ENCODE assay signal across 9 cellular contexts in the genomic region with DNA sequence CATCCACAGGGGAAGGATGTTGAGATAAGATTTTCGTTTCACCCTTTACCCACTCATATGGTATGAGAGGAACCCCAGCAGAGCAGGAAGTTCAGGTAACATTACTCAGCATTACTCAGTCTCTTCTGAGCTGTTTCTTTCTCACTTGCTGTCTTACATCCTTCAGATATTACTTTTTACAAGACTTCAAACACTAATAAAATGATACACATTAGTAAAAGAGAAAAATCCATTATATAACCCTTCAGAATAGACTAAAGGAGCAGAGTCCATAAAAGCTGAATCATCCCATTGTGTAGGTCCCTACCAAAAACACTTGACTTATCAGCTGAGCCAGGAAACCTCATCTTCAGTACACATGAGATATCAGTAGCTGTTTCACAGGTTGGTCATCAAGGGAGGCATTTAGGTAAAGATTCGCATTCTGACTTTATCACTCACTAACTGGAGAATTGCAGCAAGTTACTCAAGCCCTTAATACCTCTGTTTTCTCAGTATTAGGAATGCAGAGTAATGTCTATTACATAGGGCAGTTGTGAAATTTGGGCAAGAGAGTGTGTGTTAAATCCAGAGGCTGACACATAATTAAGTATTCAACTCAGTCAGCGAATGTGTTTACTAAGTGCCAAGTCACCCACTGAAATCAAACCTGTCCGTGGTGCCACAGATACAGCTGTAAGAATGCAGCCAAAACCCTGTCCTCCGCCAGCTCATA. TPM values are rescaled to one million over a fixed set of nuclear protein-coding genes. Genes with fewer than 3 reads are reported as not detected.
DNase-seq lines count a peak whose midpoint lies in the region; ATAC-seq, FAIRE-seq and TF ChIP-seq lines count a peak whose summit lies in the region.
"Had no signal": no experiment of that assay in that cellular context is flagged by ENCODE, and none has a peak within 500 bp of the region (broad histone marks: within the 10 kb centered on the region; RNA-seq: fewer than 3 reads in every experiment).

No MANE protein-coding gene starts in this region.

- DNase-seq in CD4-positive, alpha-beta T cell = no peak
- peak; percentile 67 for DNase-seq in M059J (ENCODE audit: low read depth)
- DNase-seq in H1 (ENCODE audit: low read depth in 1 of 2, low spot score in 2 of 2) = no peak
- DNase-seq in effector CD8-positive, alpha-beta T cell (lab: John Stamatoyannopoulos, UW) = no peak
- DNase-seq in ovary = no peak
- no peak for DNase-seq in midbrain (lab: John Stamatoyannopoulos, UW)
- no peak for DNase-seq in BE2C

- H3K27me3 Mint-ChIP-seq in CD4-positive, alpha-beta T cell = no peaks in the 10 kb centered on the region
- H3K27me3 Mint-ChIP-seq: brain had no signal

- H2AFZ ChIP-seq in H1 (ENCODE audit: low read length) = no peak overlapping the region

- H3K9me3 Mint-ChIP-seq in CD4-positive, alpha-beta T cell = no peaks in the 10 kb centered on the region

- TF ChIP-seq EP300 in H1 (IDR thresholded peaks at IDR 0.05; ENCODE audit: borderline replicate concordance in 1 of 2, low read depth in 2 of 2, low read length in 2 of 2) = no peak
- TF ChIP-seq EP300 in ovary (IDR thresholded peaks at IDR 0.05) = no peak

- no peaks in the 10 kb centered on the region; a peak in 1 of 8 replicates for H3K36me3 ChIP-seq in H1 (ENCODE audit: control insufficient read depth in 2 of 4, insufficient read depth in 4 of 4, low read length in 3 of 4)
- H3K36me3 ChIP-seq in ovary = no peaks in the 10 kb centered on the region
- H3K36me3 ChIP-seq in BE2C = no peaks in the 10 kb centered on the region

- H3K23ac ChIP-seq in H1 (ENCODE audit: insufficient read length) = no peak overlapping the region

- no peak overlapping the region for H3K18ac ChIP-seq in H1 (ENCODE audit: extremely low read depth, low read length)

- 91% methylated on average over 5 of the region's 5 CpGs; no CpG with 5 or more reads in 1 of the 2 experiments for WGBS in H1 (ENCODE audit: extremely low coverage in 1 of 2, insufficient coverage in 1 of 2, insufficient read length in 1 of 2, insufficient replicate concordance in 2 of 2, low coverage in 1 of 2, low lambda C conversion rate in 2 of 2, missing lambda C conversion rate in 1 of 2), 2 experiments
- WGBS in ovary, 3 donors = 88 to 89% (median 89%) methylated on average over 5 of the region's 5 CpGs

- no peak overlapping the region for H4K5ac ChIP-seq in H1 (ENCODE audit: insufficient read length, low read depth, low read length)

- no peak overlapping the region for H3K9ac ChIP-seq in H1 (replicated peaks in 1 of 4; ENCODE audit: extremely low read depth in 1 of 4, low read depth in 3 of 4, low read length in 3 of 4)

- no peak overlapping the region for H2BK12ac ChIP-seq in H1 (ENCODE audit: low read depth, low read length)

- POLR2A ChIA-PET in CD4-positive, alpha-beta T cell (lab: Charles Lee) = interaction anchor here (0.6 to 1.5 kb wide), 4 partner anchors 10 to 45 kb away, joined by 3 to 4 read pairs (median 4); partner anchors contain the start of gene KLF6
- POLR2A ChIA-PET in H1 (lab: Charles Lee; ENCODE audit: partially characterized antibody) = interaction anchor here (1.3 kb wide), 1 partner anchor 43 kb away, joined by 3 read pairs; no protein-coding TSS in a partner anchor

- CTCF ChIA-PET in CD4-positive, alpha-beta T cell (lab: Charles Lee) = interaction anchor here (0.9 to 1.6 kb wide), 3 partner anchors 15 to 65 kb away, joined by 3 to 4 read pairs (median 3); partner anchors contain the start of gene KLF6
- CTCF ChIA-PET in H1 (lab: Charles Lee; ENCODE audit: partially characterized antibody) = interaction anchor here (0.8 to 1.1 kb wide), 2 partner anchors 15 to 45 kb away, joined by 3 read pairs; partner anchors contain the start of gene KLF6

- no peaks in the 10 kb centered on the region for H3K79me1 ChIP-seq in H1 (ENCODE audit: low read depth, low read length)

- H2BK20ac ChIP-seq in H1 (ENCODE audit: low read length) = no peak overlapping the region

- H3K4me2 ChIP-seq in H1 (ENCODE audit: insufficient read depth in 1 of 2, low read depth in 2 of 2, low read length in 2 of 2) = no peak overlapping the region

- H2AK5ac ChIP-seq in H1 (ENCODE audit: low read depth, low read length) = no peak overlapping the region

- H3K27me3 ChIP-seq in CD4-positive, alpha-beta T cell (ENCODE audit: control insufficient read depth, insufficient read depth, low read length) = no peaks in the 10 kb centered on the region
- H3K27me3 ChIP-seq in H1 (replicated peaks in 1 of 4; ENCODE audit: control insufficient read depth in 3 of 4, extremely low read depth in 1 of 4, insufficient read depth in 3 of 4, low read length in 3 of 4) (no peaks in the 10 kb centered on the region), ovary (no peaks in the 10 kb centered on the region), BE2C (no peaks in the 10 kb centered on the region)

- H3K4me3 ChIP-seq in H1 (ENCODE audit: extremely low read depth in 1 of 4, insufficient read depth in 2 of 4, low read depth in 3 of 4, low read length in 4 of 4) = no peak overlapping the region
- no peak overlapping the region for H3K4me3 ChIP-seq in ovary
- no peak overlapping the region for H3K4me3 ChIP-seq in BE2C (ENCODE audit: low read depth, low read length)

- no peaks in the 10 kb centered on the region for H3K9me3 ChIP-seq in CD4-positive, alpha-beta T cell (ENCODE audit: control insufficient read depth, low read length)
- H3K9me3 ChIP-seq in H1 (ENCODE audit: insufficient read depth in 2 of 2, low read depth in 1 of 2, low read length in 1 of 2) (peaks cover 0 to 3% of the 10 kb centered on the region in 2 experiments; a peak in 1 of 4 replicates), ovary (no peaks in the 10 kb centered on the region), BE2C (no peaks in the 10 kb centered on the region)

- FAIRE-seq in H1 (lab: Jason Lieb, UNC) = no peak

- no peak overlapping the region for H3K4ac ChIP-seq in H1 (replicated peaks; ENCODE audit: insufficient read length, low read depth, low read length)

- H3K23me2 ChIP-seq in H1 (ENCODE audit: low read depth, low read length) = no peaks in the 10 kb centered on the region

- H3K4me1 ChIP-seq in H1 (replicated peaks in 1 of 4; ENCODE audit: control insufficient read depth in 3 of 4, insufficient read depth in 4 of 4, low read length in 3 of 4) (peaks cover 0 to 2% (median under 1%) of the 10 kb centered on the region in 4 experiments; a peak in 3 of 7 replicates), ovary (ENCODE audit: insufficient read depth) (no peaks in the 10 kb centered on the region), BE2C (peaks cover 6% of the 10 kb centered on the region)

- TF ChIP-seq POLR2A in H1 (IDR thresholded peaks at IDR 0.05; ENCODE audit: control extremely low read depth in 1 of 2, low read depth in 2 of 2, low read length in 2 of 2) = no peak
- no peak for TF ChIP-seq POLR2A in ovary (IDR thresholded peaks at IDR 0.05)

- H2BK15ac ChIP-seq in H1 (ENCODE audit: low read length) = no peak overlapping the region

- H2BK5ac ChIP-seq in H1 (ENCODE audit: low read depth, low read length) = no peak overlapping the region

- no peak overlapping the region for H4K8ac ChIP-seq in H1 (ENCODE audit: extremely low read depth, insufficient read depth, low read length)

- peaks cover 18% of the 10 kb centered on the region for H3K4me1 Mint-ChIP-seq in CD4-positive, alpha-beta T cell (ENCODE audit: low read depth)

- H3K36me3 Mint-ChIP-seq in CD4-positive, alpha-beta T cell (ENCODE audit: low read depth) = no peaks in the 10 kb centered on the region
- H3K36me3 Mint-ChIP-seq: brain had no signal

- no peak overlapping the region for H3K14ac ChIP-seq in H1 (ENCODE audit: insufficient read length)

- H3K4me3 Mint-ChIP-seq in CD4-positive, alpha-beta T cell = peak overlapping the region; percentile 34
- H3K4me3 Mint-ChIP-seq: brain had no signal

- H3K79me2 ChIP-seq in H1 (ENCODE audit: control insufficient read depth in 1 of 2, insufficient read depth in 2 of 2, low read length in 2 of 2) = no peaks in the 10 kb centered on the region

- no peaks in the 10 kb centered on the region for H4K20me1 ChIP-seq in H1 (replicated peaks in 1 of 2; ENCODE audit: control insufficient read depth in 1 of 2, insufficient read depth in 2 of 2, low read length in 2 of 2)

- no peak for TF ChIP-seq RAD21 in H1 (IDR thresholded peaks at IDR 0.05 in 1 of 2, conservative IDR thresholded peaks at IDR 0.05 in 1 of 2; ENCODE audit: low read depth in 2 of 2, low read length in 2 of 2)

- ATAC-seq in CD4-positive, alpha-beta T cell (ENCODE audit: poor library complexity) = no peak
- peak; percentile 44 for ATAC-seq in GM19328 (IDR thresholded peaks at IDR 0.05; ENCODE audit: unreplicated experiment)

- no peak overlapping the region for H4K91ac ChIP-seq in H1 (replicated peaks; ENCODE audit: insufficient read length, low read length)

- no peak overlapping the region for H3K27ac ChIP-seq in CD4-positive, alpha-beta T cell (ENCODE audit: low read depth, low read length)
- H3K27ac ChIP-seq in H1 (ENCODE audit: low read depth, low read length) (no peak overlapping the region), ovary (no peak overlapping the region)

- intact Hi-C loops in CD4-positive, alpha-beta T cell (cut with DNase I, micrococcal nuclease) = no loop called here
- intact Hi-C loops in ovary (cut with DNase I) = no loop called here

- H2BK120ac ChIP-seq in H1 (replicated peaks; ENCODE audit: low read depth, low read length) = no peak overlapping the region

- no peak overlapping the region for H3K56ac ChIP-seq in H1 (replicated peaks; ENCODE audit: insufficient read length, low read depth, low read length)

- no peak overlapping the region for H3K27ac Mint-ChIP-seq in CD4-positive, alpha-beta T cell
- H3K27ac Mint-ChIP-seq: brain had no signal

- TF ChIP-seq CTCF in CD4-positive, alpha-beta T cell (IDR thresholded peaks at IDR 0.05) = no peak
- TF ChIP-seq CTCF in H1 (IDR thresholded peaks at IDR 0.05; ENCODE audit: control extremely low read depth in 1 of 3, insufficient read depth in 1 of 3, low read depth in 1 of 3, low read length in 3 of 3) (no peak), ovary (IDR thresholded peaks at IDR 0.05) (no peak), BE2C (IDR thresholded peaks at IDR 0.05; ENCODE audit: low read depth, low read length) (no peak)

RNA-seq across cellular contexts. Expression of gene KLF6, which starts 44.7 kb away (rescaled TPM):
- total RNA-seq in CD4-positive, alpha-beta T cell = 100 to 1,000 TPM; 851 to 874 TPM
- 4.8 and 9.9 TPM in 2 replicates for total RNA-seq in M059J (2014; rRNA removed; shearing (Covaris generic))
- 19.5 and 23.0 TPM in 2 replicates for total RNA-seq in H1 (2021; fragmentation: NEBNext Ultra II Directional; extraction: Animal tissue kit (Norgen Biotek cat#: 25700))
- 5.7 and 10.1 TPM in 2 replicates for polyA plus RNA-seq in H1 (2011; rRNA removed)
- 8.9 TPM for polyA plus RNA-seq in H1 (2011; cell fraction: cytosol; rRNA removed)
- polyA plus RNA-seq in H1 (2011; cell fraction: nucleus; rRNA removed) = 19.0 TPM
- 9.4 to 16.4 TPM (median 12.4 TPM) in 4 replicates for polyA plus RNA-seq in H1 (2012, experiment 1 of 2)
- polyA plus RNA-seq in H1 (2012, experiment 2 of 2) = 4.0 TPM
- polyA plus RNA-seq in H1 (2013, experiment 1 of 2) = 9.9 TPM
- 10.1 TPM for polyA plus RNA-seq in H1 (2013, experiment 2 of 2)
- polyA minus RNA-seq in H1 (2011; rRNA and poly(A)+ RNA removed) = 19.2 and 29.7 TPM in 2 replicates
- polyA minus RNA-seq in H1 (2011; cell fraction: cytosol; rRNA and poly(A)+ RNA removed) = 9.5 TPM
- polyA minus RNA-seq in H1 (2011; cell fraction: nucleus; rRNA and poly(A)+ RNA removed) = 108 TPM
- 100 to 1,000 TPM in 3 of 7 donors, 10 to 100 TPM in 4; 53.7 to 178 (median 97.3) TPM for total RNA-seq in ovary
- 10 to 100 TPM; 45.4 to 79.0 TPM for polyA plus RNA-seq in ovary
- polyA plus RNA-seq in BE2C (2012; ENCODE audit: insufficient read depth, insufficient read length, low read depth) = 56.1 TPM

Comparison
In these comparisons a context has a peak if more than half of its experiments do, and no peak if none do; other contexts are left out.
1. RNA of gene KLF6, which starts 44.7 kb away (total RNA-seq): 851 to 874 TPM in CD4-positive, alpha-beta T cell; 53.7 to 178 TPM in ovary, 19.5 to 23.0 TPM in H1 and 4.8 to 9.9 TPM in M059J; every median in the first group is over 4 times any median in the second.